Comparison of ENCODE assay signal across 1 cellular context in genomic region chr13:97889803-97890202, GRCh38.
TF ChIP-seq lines count a peak whose summit lies in the region.

No MANE protein-coding gene starts in this region.

TF ChIP-seq in IMR-90, 13 proteins besides CTCF, POLR2A, EP300 and RAD21 (continued from another document):
- TF ChIP-seq MAFK (IDR thresholded peaks at IDR 0.05; ENCODE audit: low read depth, low read length) = no peak
- TF ChIP-seq MAZ (IDR thresholded peaks at IDR 0.05; ENCODE audit: borderline replicate concordance, low read depth, low read length) = no peak
- no peak for TF ChIP-seq USF2 (IDR thresholded peaks at IDR 0.05; ENCODE audit: low read depth, low read length)
- TF ChIP-seq BHLHE40 (IDR thresholded peaks at IDR 0.05; ENCODE audit: low read depth, low read length) = no peak
- no peak for TF ChIP-seq ELK1 (IDR thresholded peaks at IDR 0.05; ENCODE audit: borderline replicate concordance, low read depth, low read length)
- TF ChIP-seq RFX5 (IDR thresholded peaks at IDR 0.05; ENCODE audit: low read depth, low read length) = no peak
- TF ChIP-seq CEBPB (IDR thresholded peaks at IDR 0.05; ENCODE audit: low read depth, low read length) = no peak
- TF ChIP-seq SMC3 (IDR thresholded peaks at IDR 0.05; ENCODE audit: low read depth, low read length) = no peak
- no peak for TF ChIP-seq FOS (IDR thresholded peaks at IDR 0.05; ENCODE audit: low read depth, low read length)
